Comparison of ENCODE assay signal across 8 cellular contexts in the genomic region with DNA sequence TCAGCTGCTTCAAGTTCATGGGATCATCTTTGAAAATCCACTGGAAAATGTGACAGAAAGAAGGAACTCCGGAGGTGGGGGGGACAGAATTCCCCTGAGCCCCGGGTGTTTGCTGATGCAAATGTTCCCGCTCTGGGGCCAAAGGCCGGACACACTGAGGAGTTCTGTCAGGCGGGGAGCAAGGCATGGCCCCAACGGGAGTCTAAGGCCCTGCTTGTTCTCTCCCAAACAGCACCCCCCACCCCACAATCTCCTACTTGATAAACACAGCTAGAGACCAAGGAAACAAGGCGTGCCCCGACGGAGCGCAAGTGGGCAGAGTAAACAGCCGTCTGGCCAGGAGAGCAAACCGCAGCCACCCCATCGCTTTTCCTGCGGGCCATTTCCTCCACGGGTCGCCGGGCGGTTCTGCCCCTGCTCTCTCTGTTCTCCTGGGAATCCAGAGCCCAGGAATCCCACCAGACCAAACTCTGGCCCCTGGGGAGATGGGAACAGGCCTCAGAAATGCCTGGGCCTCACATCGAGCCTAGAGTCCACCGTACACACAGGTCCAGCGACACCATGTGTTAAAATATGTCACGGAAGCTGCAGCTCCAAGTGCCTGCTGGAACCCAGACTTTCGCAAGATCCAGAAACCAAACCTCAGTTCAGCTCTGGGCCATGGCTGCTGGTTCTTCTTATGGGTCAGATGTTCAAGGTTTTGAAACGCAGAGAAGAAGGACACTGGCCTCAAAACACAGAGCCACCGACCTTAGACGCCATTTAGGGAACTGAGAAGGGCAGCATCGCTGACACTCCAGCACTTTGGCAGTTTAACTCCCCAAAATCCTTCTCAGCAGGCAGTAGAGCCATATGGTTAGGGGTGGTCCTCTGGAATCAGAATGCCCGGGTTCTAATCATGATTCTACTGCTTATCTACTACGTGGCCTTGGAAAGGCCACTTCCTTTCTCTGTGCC.
A peak's percentile ranks its signal among the peaks of the same experiment; 100 is the strongest.
DNase-seq lines count a peak whose midpoint lies in the region; ATAC-seq and TF ChIP-seq lines count a peak whose summit lies in the region.

No MANE protein-coding gene starts in this region.

- H3K9ac ChIP-seq in skeletal muscle satellite cell (ENCODE audit: low read depth, low read length) = peak overlapping the region; percentile 37

- peak overlapping the region; percentile 71 for H3K27ac ChIP-seq in left ventricle myocardium inferior (replicated peaks)

- no peak overlapping the region for H3K4me3 ChIP-seq in left ventricle myocardium inferior
- peak overlapping the region; percentile 15 for H3K4me3 ChIP-seq in skeletal muscle satellite cell (ENCODE audit: low read length)

- peaks cover 88% of the 10 kb centered on the region for H3K4me1 Mint-ChIP-seq in activated CD8-positive, alpha-beta T cell treated with anti-CD3 and anti-CD28 coated beads, Interleukin-2, amount 10 ng/mL, durations not matched to agents 7 days and 5 days (ENCODE audit: low read depth)

- no peak overlapping the region for H3K4me3 Mint-ChIP-seq in activated CD8-positive, alpha-beta T cell treated with anti-CD3 and anti-CD28 coated beads, Interleukin-2, amount 10 ng/mL, durations not matched to agents 7 days and 5 days

- H3K36me3 ChIP-seq in left ventricle myocardium inferior = peaks cover 7% of the 10 kb centered on the region
- H3K36me3 ChIP-seq in skeletal muscle satellite cell (ENCODE audit: insufficient read depth, low read length) = no peaks in the 10 kb centered on the region

- peak overlapping the region; percentile 50 for H3K4me2 ChIP-seq in skeletal muscle satellite cell (ENCODE audit: low read length)

- H3K9me3 ChIP-seq in left ventricle myocardium inferior (replicated peaks) (peaks cover 9% of the 10 kb centered on the region), skeletal muscle satellite cell (replicated peaks; ENCODE audit: low read length) (no peaks in the 10 kb centered on the region)

- POLR2A ChIA-PET in activated CD8-positive, alpha-beta T cell treated with anti-CD3 and anti-CD28 coated beads, Interleukin-2, amount 10 ng/mL, durations not matched to agents 7 days and 5 days (lab: Charles Lee) = interaction anchor here (1.1 to 1.4 kb wide), 3 partner anchors 13 to 95 kb away, joined by 3 to 6 read pairs (median 4); no protein-coding TSS in a partner anchor

- intact Hi-C loops in left ventricle myocardium inferior (cut with micrococcal nuclease) = no loop called here

- no peak for ATAC-seq in activated CD8-positive, alpha-beta T cell treated with anti-CD3 and anti-CD28 coated beads, Interleukin-2, amount 10 ng/mL, durations not matched to agents 7 days and 5 days

- DNase-seq in GM03348 (ENCODE audit: low spot score) (peak; percentile 31), left ventricle myocardium inferior (no peak), ecto neural progenitor cell (ENCODE audit: low spot score) (no peak), activated gamma-delta T cell (lab: John Stamatoyannopoulos, UW) (no peak), DMS 273 (lab: John Stamatoyannopoulos, UW; ENCODE audit: unreplicated experiment) (no peak), NCI-H1105 treated with DMSO at 0.1 percent for 48 hours (lab: John Stamatoyannopoulos, UW) (no peak)
- no peak for DNase-seq in activated CD8-positive, alpha-beta T cell treated with anti-CD3 and anti-CD28 coated beads, Interleukin-2, amount 10 ng/mL, durations not matched to agents 7 days and 5 days

- TF ChIP-seq CTCF in left ventricle myocardium inferior (IDR thresholded peaks at IDR 0.05; ENCODE audit: borderline replicate concordance) = no peak

- H3K27ac Mint-ChIP-seq in activated CD8-positive, alpha-beta T cell treated with anti-CD3 and anti-CD28 coated beads, Interleukin-2, amount 10 ng/mL, durations not matched to agents 7 days and 5 days = peak overlapping the region; percentile 43

- H3K27me3 ChIP-seq in left ventricle myocardium inferior (ENCODE audit: low read depth) = no peaks in the 10 kb centered on the region
- H3K27me3 ChIP-seq in skeletal muscle satellite cell (ENCODE audit: control insufficient read depth, insufficient read depth, low read length) = no peaks in the 10 kb centered on the region

- peaks cover 30% of the 10 kb centered on the region for H3K4me1 ChIP-seq in left ventricle myocardium inferior
- peaks cover 33% of the 10 kb centered on the region for H3K4me1 ChIP-seq in skeletal muscle satellite cell (ENCODE audit: control insufficient read depth, insufficient read depth, low read length)

- H3K27me3 Mint-ChIP-seq in activated CD8-positive, alpha-beta T cell treated with anti-CD3 and anti-CD28 coated beads, Interleukin-2, amount 10 ng/mL, durations not matched to agents 7 days and 5 days (ENCODE audit: low read depth) = no peaks in the 10 kb centered on the region

- CTCF ChIA-PET in activated CD8-positive, alpha-beta T cell treated with anti-CD3 and anti-CD28 coated beads, Interleukin-2, amount 10 ng/mL, durations not matched to agents 7 days and 5 days (lab: Charles Lee) = interaction anchor here (0.8 to 1.1 kb wide), 3 partner anchors 12 to 182 kb away, joined by 3 read pairs; no protein-coding TSS in a partner anchor

- peaks cover 83% of the 10 kb centered on the region for H3K36me3 Mint-ChIP-seq in activated CD8-positive, alpha-beta T cell treated with anti-CD3 and anti-CD28 coated beads, Interleukin-2, amount 10 ng/mL, durations not matched to agents 7 days and 5 days (ENCODE audit: low read depth)

- H3K9me3 Mint-ChIP-seq in activated CD8-positive, alpha-beta T cell treated with anti-CD3 and anti-CD28 coated beads, Interleukin-2, amount 10 ng/mL, durations not matched to agents 7 days and 5 days (ENCODE audit: insufficient read depth) = no peaks in the 10 kb centered on the region
